1 cellular context compared by ENCODE assay signal in genomic region chr3:15064835-15065549, GRCh38.
A peak's percentile ranks its signal among the peaks of the same experiment; 100 is the strongest.
TF ChIP-seq lines count a peak whose summit lies in the region.

Gene MRPS25, minus strand, starts transcription at chr3:15065315. Its CDS starts 121 bp downstream, at chr3:15065194.

TF ChIP-seq in HepG2, 621 proteins besides CTCF, POLR2A, EP300 and RAD21 (continued from another document and continues in another):
- peak; percentile 82 for TF ChIP-seq SPEN (CRISPR knock-in tag; IDR thresholded peaks at IDR 0.05; ENCODE audit: low read depth)
- TF ChIP-seq ZNF251 (CRISPR knock-in tag; IDR thresholded peaks at IDR 0.05), result no peak
- peak; percentile 93 for TF ChIP-seq TFDP2 (CRISPR knock-in tag; IDR thresholded peaks at IDR 0.05)
- peak; percentile 88 for TF ChIP-seq ZGPAT (CRISPR knock-in tag; IDR thresholded peaks at IDR 0.05)
- peak; percentile 90; the same call in 1 of the 2 replicates for TF ChIP-seq TRAFD1 (CRISPR knock-in tag; IDR thresholded peaks at IDR 0.05; ENCODE audit: borderline replicate concordance)
- TF ChIP-seq ZNF407 (CRISPR knock-in tag; IDR thresholded peaks at IDR 0.05; ENCODE audit: not compliant biosample characterization), result peak; percentile 77
- TF ChIP-seq JDP2 (CRISPR knock-in tag; IDR thresholded peaks at IDR 0.05; ENCODE audit: borderline replicate concordance), result no peak
- 0 out of 2 replicates have a peak, but pooled peaks have one; percentile 34 for TF ChIP-seq PBX3 (CRISPR knock-in tag; IDR thresholded peaks at IDR 0.05; ENCODE audit: borderline replicate concordance)
- TF ChIP-seq ZNF441 (CRISPR knock-in tag; IDR thresholded peaks at IDR 0.05; ENCODE audit: borderline replicate concordance), result peak; percentile 47; the same call in 1 of the 2 replicates
- no peak for TF ChIP-seq NONO (IDR thresholded peaks at IDR 0.05)
- peak; percentile 88; the same call in 1 of the 2 replicates for TF ChIP-seq NONO (CRISPR knock-in tag; conservative IDR thresholded peaks at IDR 0.05)
- TF ChIP-seq TFAP4 (IDR thresholded peaks at IDR 0.05; ENCODE audit: borderline replicate concordance, low read depth), result peak; percentile 27; the same call in 1 of the 2 replicates
- TF ChIP-seq AHDC1 (CRISPR knock-in tag; IDR thresholded peaks at IDR 0.05; ENCODE audit: borderline replicate concordance), result no peak
- peak; percentile 23; the same call in 1 of the 2 replicates for TF ChIP-seq CREB1 (IDR thresholded peaks at IDR 0.05)
- peak; percentile 54; the same call in 1 of the 2 replicates for TF ChIP-seq CREB1 (CRISPR knock-in tag; IDR thresholded peaks at IDR 0.05)
- peak; percentile 48; the same call in 1 of the 2 replicates for TF ChIP-seq ETV5 (CRISPR knock-in tag; IDR thresholded peaks at IDR 0.05; ENCODE audit: borderline replicate concordance)
- TF ChIP-seq HNRNPL (IDR thresholded peaks at IDR 0.05; ENCODE audit: low read depth, low read length), result peak; percentile 80
- no peak for TF ChIP-seq ZNF142 (CRISPR knock-in tag; IDR thresholded peaks at IDR 0.05)
